In the genomic region with DNA sequence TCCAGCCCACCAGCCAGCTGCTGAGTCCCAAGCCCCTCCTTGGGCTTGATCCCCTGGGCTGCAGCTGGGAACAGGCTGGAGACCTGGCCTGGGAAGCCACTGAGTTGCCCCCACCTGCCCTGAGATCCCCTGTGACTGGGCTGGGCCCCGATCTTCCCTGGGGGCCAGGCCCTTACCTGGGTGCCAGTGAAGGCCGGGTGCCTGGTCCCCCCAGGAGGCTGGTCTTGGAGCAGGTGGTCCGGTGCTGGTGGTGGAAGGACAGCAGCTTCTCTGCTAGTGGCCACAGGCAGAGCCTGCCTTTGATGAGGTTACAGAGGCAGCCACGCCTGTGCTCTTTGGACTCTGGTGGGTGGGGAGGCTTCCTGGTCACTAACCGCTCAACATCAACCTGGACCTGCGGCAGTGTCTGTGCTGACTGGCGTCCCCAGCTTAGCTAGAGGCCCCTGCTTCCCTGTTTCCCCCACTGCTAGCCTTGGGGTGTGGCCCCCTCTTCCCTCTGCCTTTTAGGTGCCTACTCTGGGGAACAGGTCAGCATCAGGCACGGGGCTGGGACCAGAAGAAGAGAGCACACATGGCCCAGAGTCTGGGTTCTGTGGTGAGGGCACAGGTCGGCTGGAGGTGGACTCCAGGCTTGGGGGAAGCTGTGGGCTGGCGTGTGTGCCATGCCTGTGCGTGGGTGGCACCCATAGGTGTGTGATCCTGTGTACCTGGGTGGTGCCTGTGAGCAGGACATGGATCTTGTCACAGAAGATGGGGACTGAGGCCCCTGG, we compare ENCODE assay signal across 1 cellular context.
TF ChIP-seq lines count a peak whose summit lies in the region.

A gene with protein sequence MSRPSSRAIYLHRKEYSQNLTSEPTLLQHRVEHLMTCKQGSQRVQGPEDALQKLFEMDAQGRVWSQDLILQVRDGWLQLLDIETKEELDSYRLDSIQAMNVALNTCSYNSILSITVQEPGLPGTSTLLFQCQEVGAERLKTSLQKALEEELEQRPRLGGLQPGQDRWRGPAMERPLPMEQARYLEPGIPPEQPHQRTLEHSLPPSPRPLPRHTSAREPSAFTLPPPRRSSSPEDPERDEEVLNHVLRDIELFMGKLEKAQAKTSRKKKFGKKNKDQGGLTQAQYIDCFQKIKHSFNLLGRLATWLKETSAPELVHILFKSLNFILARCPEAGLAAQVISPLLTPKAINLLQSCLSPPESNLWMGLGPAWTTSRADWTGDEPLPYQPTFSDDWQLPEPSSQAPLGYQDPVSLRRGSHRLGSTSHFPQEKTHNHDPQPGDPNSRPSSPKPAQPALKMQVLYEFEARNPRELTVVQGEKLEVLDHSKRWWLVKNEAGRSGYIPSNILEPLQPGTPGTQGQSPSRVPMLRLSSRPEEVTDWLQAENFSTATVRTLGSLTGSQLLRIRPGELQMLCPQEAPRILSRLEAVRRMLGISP (minus strand): TSS at position 278 of the 770 bp plus-strand sequence. CDS start 2,174 bp downstream, outside the sequence.

TF ChIP-seq in HepG2, 621 proteins besides CTCF, POLR2A, EP300 and RAD21 (continued from another document and continues in another):
- TF ChIP-seq, protein P1, sequence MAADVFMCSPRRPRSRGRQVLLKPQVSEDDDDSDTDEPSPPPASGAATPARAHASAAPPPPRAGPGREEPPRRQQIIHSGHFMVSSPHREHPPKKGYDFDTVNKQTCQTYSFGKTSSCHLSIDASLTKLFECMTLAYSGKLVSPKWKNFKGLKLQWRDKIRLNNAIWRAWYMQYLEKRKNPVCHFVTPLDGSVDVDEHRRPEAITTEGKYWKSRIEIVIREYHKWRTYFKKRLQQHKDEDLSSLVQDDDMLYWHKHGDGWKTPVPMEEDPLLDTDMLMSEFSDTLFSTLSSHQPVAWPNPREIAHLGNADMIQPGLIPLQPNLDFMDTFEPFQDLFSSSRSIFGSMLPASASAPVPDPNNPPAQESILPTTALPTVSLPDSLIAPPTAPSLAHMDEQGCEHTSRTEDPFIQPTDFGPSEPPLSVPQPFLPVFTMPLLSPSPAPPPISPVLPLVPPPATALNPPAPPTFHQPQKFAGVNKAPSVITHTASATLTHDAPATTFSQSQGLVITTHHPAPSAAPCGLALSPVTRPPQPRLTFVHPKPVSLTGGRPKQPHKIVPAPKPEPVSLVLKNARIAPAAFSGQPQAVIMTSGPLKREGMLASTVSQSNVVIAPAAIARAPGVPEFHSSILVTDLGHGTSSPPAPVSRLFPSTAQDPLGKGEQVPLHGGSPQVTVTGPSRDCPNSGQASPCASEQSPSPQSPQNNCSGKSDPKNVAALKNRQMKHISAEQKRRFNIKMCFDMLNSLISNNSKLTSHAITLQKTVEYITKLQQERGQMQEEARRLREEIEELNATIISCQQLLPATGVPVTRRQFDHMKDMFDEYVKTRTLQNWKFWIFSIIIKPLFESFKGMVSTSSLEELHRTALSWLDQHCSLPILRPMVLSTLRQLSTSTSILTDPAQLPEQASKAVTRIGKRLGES (CRISPR knock-in tag; IDR thresholded peaks at IDR 0.05; ENCODE audit: borderline replicate concordance): no peak
- TF ChIP-seq SOX6 (IDR thresholded peaks at IDR 0.05) (no peak), SOX6 (CRISPR knock-in tag; IDR thresholded peaks at IDR 0.05) (peak; percentile 76), ZNF33A (CRISPR knock-in tag; IDR thresholded peaks at IDR 0.05; ENCODE audit: borderline replicate concordance) (no peak), ZNF768 (CRISPR knock-in tag; IDR thresholded peaks at IDR 0.05) (peak; percentile 44; the same call in 1 of the 2 replicates), ZFP1 (CRISPR knock-in tag; IDR thresholded peaks at IDR 0.05) (peak; percentile 79; the same call in 1 of the 2 replicates), ZNF550 (CRISPR knock-in tag; IDR thresholded peaks at IDR 0.05; ENCODE audit: borderline replicate concordance) (0 out of 2 replicates have a peak, but pooled peaks have one; percentile 43), ATRX (CRISPR knock-in tag; IDR thresholded peaks at IDR 0.05; ENCODE audit: borderline replicate concordance) (no peak), ZBTB21 (CRISPR knock-in tag; IDR thresholded peaks at IDR 0.05) (0 out of 2 replicates have a peak, but pooled peaks have one; percentile 26), ZNF180 (CRISPR knock-in tag; IDR thresholded peaks at IDR 0.05; ENCODE audit: borderline replicate concordance, low read depth) (no peak), AGO1 (IDR thresholded peaks at IDR 0.05; ENCODE audit: low read depth, low read length, poor library complexity, severe bottlenecking) (no peak), YEATS2 (CRISPR knock-in tag; IDR thresholded peaks at IDR 0.05; ENCODE audit: borderline replicate concordance) (peak; percentile 71; the same call in 1 of the 2 replicates), TRIM24 (CRISPR knock-in tag; IDR thresholded peaks at IDR 0.05) (no peak), PAX8 (CRISPR knock-in tag; IDR thresholded peaks at IDR 0.05; ENCODE audit: borderline replicate concordance) (no peak), ZNF598 (CRISPR knock-in tag; IDR thresholded peaks at IDR 0.05; ENCODE audit: borderline replicate concordance) (no peak), NFRKB (IDR thresholded peaks at IDR 0.05) (no peak), ZNF34 (CRISPR knock-in tag; IDR thresholded peaks at IDR 0.05; ENCODE audit: borderline replicate concordance) (no peak), CHD4 (IDR thresholded peaks at IDR 0.05; ENCODE audit: borderline replicate concordance, low read length) (no peak), EED (CRISPR knock-in tag; IDR thresholded peaks at IDR 0.05) (no peak), ZNF337 (CRISPR knock-in tag; IDR thresholded peaks at IDR 0.05; ENCODE audit: borderline replicate concordance, low read depth) (no peak), SIN3A (IDR thresholded peaks at IDR 0.05; ENCODE audit: borderline replicate concordance, low read depth, low read length) (peak; percentile 79; the same call in 1 of the 2 replicates), FOXO1 (CRISPR knock-in tag; IDR thresholded peaks at IDR 0.05) (peak; percentile 67), ZBTB3 (CRISPR knock-in tag; IDR thresholded peaks at IDR 0.05; ENCODE audit: borderline replicate concordance, low read depth) (no peak), HOXA3 (CRISPR knock-in tag; IDR thresholded peaks at IDR 0.05) (peak; percentile 69; the same call in 1 of the 2 replicates)
- TF ChIP-seq, protein P2, sequence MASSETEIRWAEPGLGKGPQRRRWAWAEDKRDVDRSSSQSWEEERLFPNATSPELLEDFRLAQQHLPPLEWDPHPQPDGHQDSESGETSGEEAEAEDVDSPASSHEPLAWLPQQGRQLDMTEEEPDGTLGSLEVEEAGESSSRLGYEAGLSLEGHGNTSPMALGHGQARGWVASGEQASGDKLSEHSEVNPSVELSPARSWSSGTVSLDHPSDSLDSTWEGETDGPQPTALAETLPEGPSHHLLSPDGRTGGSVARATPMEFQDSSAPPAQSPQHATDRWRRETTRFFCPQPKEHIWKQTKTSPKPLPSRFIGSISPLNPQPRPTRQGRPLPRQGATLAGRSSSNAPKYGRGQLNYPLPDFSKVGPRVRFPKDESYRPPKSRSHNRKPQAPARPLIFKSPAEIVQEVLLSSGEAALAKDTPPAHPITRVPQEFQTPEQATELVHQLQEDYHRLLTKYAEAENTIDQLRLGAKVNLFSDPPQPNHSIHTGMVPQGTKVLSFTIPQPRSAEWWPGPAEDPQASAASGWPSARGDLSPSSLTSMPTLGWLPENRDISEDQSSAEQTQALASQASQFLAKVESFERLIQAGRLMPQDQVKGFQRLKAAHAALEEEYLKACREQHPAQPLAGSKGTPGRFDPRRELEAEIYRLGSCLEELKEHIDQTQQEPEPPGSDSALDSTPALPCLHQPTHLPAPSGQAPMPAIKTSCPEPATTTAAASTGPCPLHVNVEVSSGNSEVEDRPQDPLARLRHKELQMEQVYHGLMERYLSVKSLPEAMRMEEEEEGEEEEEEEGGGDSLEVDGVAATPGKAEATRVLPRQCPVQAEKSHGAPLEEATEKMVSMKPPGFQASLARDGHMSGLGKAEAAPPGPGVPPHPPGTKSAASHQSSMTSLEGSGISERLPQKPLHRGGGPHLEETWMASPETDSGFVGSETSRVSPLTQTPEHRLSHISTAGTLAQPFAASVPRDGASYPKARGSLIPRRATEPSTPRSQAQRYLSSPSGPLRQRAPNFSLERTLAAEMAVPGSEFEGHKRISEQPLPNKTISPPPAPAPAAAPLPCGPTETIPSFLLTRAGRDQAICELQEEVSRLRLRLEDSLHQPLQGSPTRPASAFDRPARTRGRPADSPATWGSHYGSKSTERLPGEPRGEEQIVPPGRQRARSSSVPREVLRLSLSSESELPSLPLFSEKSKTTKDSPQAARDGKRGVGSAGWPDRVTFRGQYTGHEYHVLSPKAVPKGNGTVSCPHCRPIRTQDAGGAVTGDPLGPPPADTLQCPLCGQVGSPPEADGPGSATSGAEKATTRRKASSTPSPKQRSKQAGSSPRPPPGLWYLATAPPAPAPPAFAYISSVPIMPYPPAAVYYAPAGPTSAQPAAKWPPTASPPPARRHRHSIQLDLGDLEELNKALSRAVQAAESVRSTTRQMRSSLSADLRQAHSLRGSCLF (CRISPR knock-in tag; IDR thresholded peaks at IDR 0.05; ENCODE audit: borderline replicate concordance): no peak
- TF ChIP-seq, protein P3, sequence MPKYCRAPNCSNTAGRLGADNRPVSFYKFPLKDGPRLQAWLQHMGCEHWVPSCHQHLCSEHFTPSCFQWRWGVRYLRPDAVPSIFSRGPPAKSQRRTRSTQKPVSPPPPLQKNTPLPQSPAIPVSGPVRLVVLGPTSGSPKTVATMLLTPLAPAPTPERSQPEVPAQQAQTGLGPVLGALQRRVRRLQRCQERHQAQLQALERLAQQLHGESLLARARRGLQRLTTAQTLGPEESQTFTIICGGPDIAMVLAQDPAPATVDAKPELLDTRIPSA (CRISPR knock-in tag; IDR thresholded peaks at IDR 0.05; ENCODE audit: borderline replicate concordance): no peak
- TF ChIP-seq, protein P4, sequence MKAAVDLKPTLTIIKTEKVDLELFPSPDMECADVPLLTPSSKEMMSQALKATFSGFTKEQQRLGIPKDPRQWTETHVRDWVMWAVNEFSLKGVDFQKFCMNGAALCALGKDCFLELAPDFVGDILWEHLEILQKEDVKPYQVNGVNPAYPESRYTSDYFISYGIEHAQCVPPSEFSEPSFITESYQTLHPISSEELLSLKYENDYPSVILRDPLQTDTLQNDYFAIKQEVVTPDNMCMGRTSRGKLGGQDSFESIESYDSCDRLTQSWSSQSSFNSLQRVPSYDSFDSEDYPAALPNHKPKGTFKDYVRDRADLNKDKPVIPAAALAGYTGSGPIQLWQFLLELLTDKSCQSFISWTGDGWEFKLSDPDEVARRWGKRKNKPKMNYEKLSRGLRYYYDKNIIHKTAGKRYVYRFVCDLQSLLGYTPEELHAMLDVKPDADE (CRISPR knock-in tag; IDR thresholded peaks at IDR 0.05): no peak
- TF ChIP-seq, protein P5, sequence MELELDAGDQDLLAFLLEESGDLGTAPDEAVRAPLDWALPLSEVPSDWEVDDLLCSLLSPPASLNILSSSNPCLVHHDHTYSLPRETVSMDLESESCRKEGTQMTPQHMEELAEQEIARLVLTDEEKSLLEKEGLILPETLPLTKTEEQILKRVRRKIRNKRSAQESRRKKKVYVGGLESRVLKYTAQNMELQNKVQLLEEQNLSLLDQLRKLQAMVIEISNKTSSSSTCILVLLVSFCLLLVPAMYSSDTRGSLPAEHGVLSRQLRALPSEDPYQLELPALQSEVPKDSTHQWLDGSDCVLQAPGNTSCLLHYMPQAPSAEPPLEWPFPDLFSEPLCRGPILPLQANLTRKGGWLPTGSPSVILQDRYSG (CRISPR knock-in tag; IDR thresholded peaks at IDR 0.05): no peak
- TF ChIP-seq, protein P6, sequence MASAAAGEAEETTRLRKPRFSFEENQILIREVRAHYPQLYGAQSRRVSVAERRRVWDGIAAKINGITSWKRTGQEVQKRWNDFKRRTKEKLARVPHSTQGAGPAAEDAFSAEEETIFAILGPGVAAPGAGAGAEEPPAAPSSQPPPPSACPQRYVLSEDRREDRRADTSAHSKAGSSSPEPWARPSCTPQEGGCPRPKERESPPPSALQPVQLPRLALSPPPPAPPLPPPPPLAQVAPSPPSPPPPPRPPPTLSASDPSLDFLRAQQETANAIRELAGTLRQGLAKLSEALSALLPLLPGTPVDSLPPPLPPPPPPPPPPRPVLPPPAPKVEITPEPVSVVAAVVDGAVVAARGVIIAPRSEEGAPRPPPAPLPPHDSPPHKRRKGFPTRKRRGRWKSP (CRISPR knock-in tag; IDR thresholded peaks at IDR 0.05): no peak
- TF ChIP-seq, protein P7, sequence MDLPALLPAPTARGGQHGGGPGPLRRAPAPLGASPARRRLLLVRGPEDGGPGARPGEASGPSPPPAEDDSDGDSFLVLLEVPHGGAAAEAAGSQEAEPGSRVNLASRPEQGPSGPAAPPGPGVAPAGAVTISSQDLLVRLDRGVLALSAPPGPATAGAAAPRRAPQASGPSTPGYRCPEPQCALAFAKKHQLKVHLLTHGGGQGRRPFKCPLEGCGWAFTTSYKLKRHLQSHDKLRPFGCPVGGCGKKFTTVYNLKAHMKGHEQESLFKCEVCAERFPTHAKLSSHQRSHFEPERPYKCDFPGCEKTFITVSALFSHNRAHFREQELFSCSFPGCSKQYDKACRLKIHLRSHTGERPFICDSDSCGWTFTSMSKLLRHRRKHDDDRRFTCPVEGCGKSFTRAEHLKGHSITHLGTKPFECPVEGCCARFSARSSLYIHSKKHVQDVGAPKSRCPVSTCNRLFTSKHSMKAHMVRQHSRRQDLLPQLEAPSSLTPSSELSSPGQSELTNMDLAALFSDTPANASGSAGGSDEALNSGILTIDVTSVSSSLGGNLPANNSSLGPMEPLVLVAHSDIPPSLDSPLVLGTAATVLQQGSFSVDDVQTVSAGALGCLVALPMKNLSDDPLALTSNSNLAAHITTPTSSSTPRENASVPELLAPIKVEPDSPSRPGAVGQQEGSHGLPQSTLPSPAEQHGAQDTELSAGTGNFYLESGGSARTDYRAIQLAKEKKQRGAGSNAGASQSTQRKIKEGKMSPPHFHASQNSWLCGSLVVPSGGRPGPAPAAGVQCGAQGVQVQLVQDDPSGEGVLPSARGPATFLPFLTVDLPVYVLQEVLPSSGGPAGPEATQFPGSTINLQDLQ (CRISPR knock-in tag; IDR thresholded peaks at IDR 0.05): no peak
- TF ChIP-seq, protein P8, sequence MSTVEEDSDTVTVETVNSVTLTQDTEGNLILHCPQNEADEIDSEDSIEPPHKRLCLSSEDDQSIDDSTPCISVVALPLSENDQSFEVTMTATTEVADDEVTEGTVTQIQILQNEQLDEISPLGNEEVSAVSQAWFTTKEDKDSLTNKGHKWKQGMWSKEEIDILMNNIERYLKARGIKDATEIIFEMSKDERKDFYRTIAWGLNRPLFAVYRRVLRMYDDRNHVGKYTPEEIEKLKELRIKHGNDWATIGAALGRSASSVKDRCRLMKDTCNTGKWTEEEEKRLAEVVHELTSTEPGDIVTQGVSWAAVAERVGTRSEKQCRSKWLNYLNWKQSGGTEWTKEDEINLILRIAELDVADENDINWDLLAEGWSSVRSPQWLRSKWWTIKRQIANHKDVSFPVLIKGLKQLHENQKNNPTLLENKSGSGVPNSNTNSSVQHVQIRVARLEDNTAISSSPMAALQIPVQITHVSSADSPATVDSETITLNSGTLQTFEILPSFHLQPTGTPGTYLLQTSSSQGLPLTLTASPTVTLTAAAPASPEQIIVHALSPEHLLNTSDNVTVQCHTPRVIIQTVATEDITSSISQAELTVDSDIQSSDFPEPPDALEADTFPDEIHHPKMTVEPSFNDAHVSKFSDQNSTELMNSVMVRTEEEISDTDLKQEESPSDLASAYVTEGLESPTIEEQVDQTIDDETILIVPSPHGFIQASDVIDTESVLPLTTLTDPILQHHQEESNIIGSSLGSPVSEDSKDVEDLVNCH (CRISPR knock-in tag; IDR thresholded peaks at IDR 0.05): no peak
